Comparison of ENCODE assay signal across 1 cellular context in the genomic region with DNA sequence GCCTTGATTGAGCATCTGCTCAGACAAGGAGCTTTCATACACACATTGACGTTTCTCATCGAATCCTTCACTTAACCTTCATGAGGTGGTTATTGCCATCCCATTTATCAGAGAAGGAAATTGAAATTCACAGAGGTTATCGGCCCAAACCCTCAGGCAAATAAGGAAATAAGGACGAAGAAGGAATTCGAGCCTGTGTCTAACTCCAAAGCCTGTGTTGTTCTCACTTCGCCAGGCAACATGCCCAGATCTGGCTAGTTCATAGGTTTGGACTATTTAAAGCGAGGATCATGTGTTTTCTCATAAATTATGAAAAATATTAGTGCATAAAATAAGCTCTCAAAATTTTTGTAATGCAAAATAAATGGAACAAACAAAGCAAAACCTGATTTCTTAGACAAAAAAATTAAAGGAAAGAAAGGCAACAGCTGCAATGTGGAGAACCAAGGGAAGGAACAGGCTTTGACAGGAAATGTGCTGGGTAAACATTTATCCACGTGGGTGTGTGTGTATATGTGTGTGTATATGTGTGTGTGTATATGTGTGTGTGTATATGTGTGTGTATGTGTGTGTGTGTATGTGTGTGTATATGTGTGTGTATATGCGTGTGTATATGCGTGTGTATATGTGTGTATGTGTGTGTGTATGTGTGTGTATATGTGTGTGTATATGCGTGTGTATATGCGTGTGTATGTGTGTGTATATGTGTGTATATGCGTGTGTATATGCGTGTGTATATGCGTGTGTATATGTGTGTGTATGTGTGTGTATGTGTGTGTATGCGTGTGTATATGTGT.
TF ChIP-seq lines count a peak whose summit lies in the region.

No MANE protein-coding gene starts in this region.

TF ChIP-seq in IMR-90, 13 proteins besides CTCF, POLR2A, EP300 and RAD21 (continued from another document):
- TF ChIP-seq MAFK (IDR thresholded peaks at IDR 0.05; ENCODE audit: low read depth, low read length), result no peak
- TF ChIP-seq MXI1 (IDR thresholded peaks at IDR 0.05; ENCODE audit: borderline replicate concordance, low read depth, low read length), result no peak
- TF ChIP-seq MAZ (IDR thresholded peaks at IDR 0.05; ENCODE audit: borderline replicate concordance, low read depth, low read length), result no peak
- no peak for TF ChIP-seq RFX5 (IDR thresholded peaks at IDR 0.05; ENCODE audit: low read depth, low read length)
- TF ChIP-seq, protein P1, sequence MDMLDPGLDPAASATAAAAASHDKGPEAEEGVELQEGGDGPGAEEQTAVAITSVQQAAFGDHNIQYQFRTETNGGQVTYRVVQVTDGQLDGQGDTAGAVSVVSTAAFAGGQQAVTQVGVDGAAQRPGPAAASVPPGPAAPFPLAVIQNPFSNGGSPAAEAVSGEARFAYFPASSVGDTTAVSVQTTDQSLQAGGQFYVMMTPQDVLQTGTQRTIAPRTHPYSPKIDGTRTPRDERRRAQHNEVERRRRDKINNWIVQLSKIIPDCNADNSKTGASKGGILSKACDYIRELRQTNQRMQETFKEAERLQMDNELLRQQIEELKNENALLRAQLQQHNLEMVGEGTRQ (IDR thresholded peaks at IDR 0.05; ENCODE audit: low read depth, low read length), result no peak
- no peak for TF ChIP-seq NFE2L2 (IDR thresholded peaks at IDR 0.05; ENCODE audit: low read depth, low read length)
- TF ChIP-seq, protein P2, sequence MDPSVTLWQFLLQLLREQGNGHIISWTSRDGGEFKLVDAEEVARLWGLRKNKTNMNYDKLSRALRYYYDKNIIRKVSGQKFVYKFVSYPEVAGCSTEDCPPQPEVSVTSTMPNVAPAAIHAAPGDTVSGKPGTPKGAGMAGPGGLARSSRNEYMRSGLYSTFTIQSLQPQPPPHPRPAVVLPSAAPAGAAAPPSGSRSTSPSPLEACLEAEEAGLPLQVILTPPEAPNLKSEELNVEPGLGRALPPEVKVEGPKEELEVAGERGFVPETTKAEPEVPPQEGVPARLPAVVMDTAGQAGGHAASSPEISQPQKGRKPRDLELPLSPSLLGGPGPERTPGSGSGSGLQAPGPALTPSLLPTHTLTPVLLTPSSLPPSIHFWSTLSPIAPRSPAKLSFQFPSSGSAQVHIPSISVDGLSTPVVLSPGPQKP (IDR thresholded peaks at IDR 0.05; ENCODE audit: borderline replicate concordance, low read depth, low read length), result no peak
- no peak for TF ChIP-seq CEBPB (IDR thresholded peaks at IDR 0.05; ENCODE audit: low read depth, low read length)
- no peak for TF ChIP-seq CHD1 (IDR thresholded peaks at IDR 0.05; ENCODE audit: low read depth, low read length)
- no peak for TF ChIP-seq BHLHE40 (IDR thresholded peaks at IDR 0.05; ENCODE audit: low read depth, low read length)
TF ChIP-seq in IMR-90: peak in this region for 0.
